ENCODE assay signal across 24 cellular contexts in the genomic region with DNA sequence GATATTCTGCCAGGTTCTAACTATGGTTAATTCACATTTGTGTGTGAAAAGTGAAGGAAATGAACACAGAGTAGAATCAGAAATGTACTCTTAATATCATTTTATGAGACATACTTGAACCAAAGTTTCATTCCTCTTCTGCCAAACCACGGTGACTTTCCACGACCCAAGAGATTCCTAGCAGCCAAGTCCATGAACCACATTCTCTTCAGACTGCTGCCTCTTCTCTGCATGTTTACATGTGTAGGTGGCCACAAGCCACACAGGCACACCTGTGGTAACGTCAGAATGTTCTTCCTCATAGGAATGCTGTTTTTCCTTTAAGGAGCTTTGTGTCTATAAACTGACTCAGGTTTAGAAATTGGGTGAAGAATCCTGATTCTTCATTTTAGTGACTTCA.
DNase-seq lines count a peak whose midpoint lies in the region; ATAC-seq and TF ChIP-seq lines count a peak whose summit lies in the region.
"Had no signal": no experiment of that assay in that cellular context is flagged by ENCODE, and none has a peak within 500 bp of the region (broad histone marks: within the 10 kb centered on the region; RNA-seq: fewer than 3 reads in every experiment).

No MANE protein-coding gene starts in this region.

- DNase-seq in mammary epithelial cell (peak; percentile 35), MCF 10A (ENCODE audit: unreplicated experiment) (no peak), choroid plexus epithelial cell (ENCODE audit: low read depth) (peak; percentile 37), kidney tubule cell (ENCODE audit: low spot score) (peak; percentile 44), SHP77 treated with DMSO at 0.1 percent for 48 hours (lab: John Stamatoyannopoulos, UW) (no peak), stomach (no peak), WTC11 (ENCODE audit: low spot score) (no peak), nucleus accumbens (lab: John Stamatoyannopoulos, UW) (no peak)
- DNase-seq: CD8-positive, alpha-beta T cell; DMS 273 treated with DMSO at 0.1 percent for 48 hours; DMS79 treated with DMSO at 0.1 percent for 48 hours; GF-D8; Kasumi-1; MM.1S; NCI-H2029 treated with DMSO at 0.1 percent for 48 hours; NCI-H2227 treated with DMSO at 0.1 percent for 48 hours; NCI-H526 treated with DMSO at 0.1 percent for 48 hours; SIG-M5 had no signal

- no peak overlapping the region for H3K9ac ChIP-seq in mammary epithelial cell (ENCODE audit: insufficient read depth, low read length)

- no peak overlapping the region for H3K4me3 ChIP-seq in mammary epithelial cell (replicated peaks in 1 of 3; ENCODE audit: insufficient read depth in 1 of 3, low read depth in 2 of 3, low read length in 3 of 3)
- no peak overlapping the region for H3K4me3 ChIP-seq in choroid plexus epithelial cell (ENCODE audit: low read depth, low read length)
- no peak overlapping the region for H3K4me3 ChIP-seq in stomach
- H3K4me3 ChIP-seq: K562, SK-N-MC had no signal

- H3K9me3 Mint-ChIP-seq in MCF 10A (ENCODE audit: unreplicated experiment) (peaks cover 6% of the 10 kb centered on the region), WTC11 (peaks cover 10% of the 10 kb centered on the region)

- TF ChIP-seq EP300 in stomach (IDR thresholded peaks at IDR 0.05) = no peak

- no peaks in the 10 kb centered on the region for H3K79me2 ChIP-seq in mammary epithelial cell (ENCODE audit: insufficient read depth, low read length)

- no peak overlapping the region for H3K27ac ChIP-seq in mammary epithelial cell (ENCODE audit: insufficient read depth, low read depth, low read length)
- H3K27ac ChIP-seq in stomach = no peak overlapping the region
- H3K27ac ChIP-seq: 22Rv1, C4-2B, SK-N-MC had no signal

- TF ChIP-seq CTCF in mammary epithelial cell (conservative IDR thresholded peaks at IDR 0.05 in 1 of 2, IDR thresholded peaks at IDR 0.05 in 1 of 2; ENCODE audit: extremely low read depth in 1 of 2, insufficient read depth in 1 of 2, low read depth in 1 of 2, low read length in 2 of 2) (no peak), MCF 10A (IDR thresholded peaks at IDR 0.05; ENCODE audit: unreplicated experiment) (no peak), choroid plexus epithelial cell (conservative IDR thresholded peaks at IDR 0.05; ENCODE audit: low read depth, low read length) (no peak), stomach (IDR thresholded peaks at IDR 0.05) (no peak), WTC11 (IDR thresholded peaks at IDR 0.05) (no peak)

- no peaks in the 10 kb centered on the region for H3K36me3 Mint-ChIP-seq in MCF 10A (ENCODE audit: insufficient read depth, unreplicated experiment)
- peaks cover 5% of the 10 kb centered on the region for H3K36me3 Mint-ChIP-seq in WTC11
- H3K36me3 Mint-ChIP-seq: CD8-positive, alpha-beta T cell had no signal

- H3K9me3 ChIP-seq in mammary epithelial cell (replicated peaks; ENCODE audit: insufficient read depth, low read length) (no peaks in the 10 kb centered on the region), stomach (peaks cover 0 to 4% (median 0%) of the 10 kb centered on the region in 4 donors)

- WGBS in mammary epithelial cell (ENCODE audit: low coverage, missing lambda C conversion rate) = 2% methylated on average over 3 of the region's 3 CpGs
- WGBS in stomach, 5 donors = 70 to 79% (median 71%) methylated on average over 3 of the region's 3 CpGs

- H3K27ac Mint-ChIP-seq in MCF 10A (ENCODE audit: low read depth, unreplicated experiment) = no peak overlapping the region
- no peak overlapping the region for H3K27ac Mint-ChIP-seq in WTC11
- H3K27ac Mint-ChIP-seq: B cell; CD8-positive, alpha-beta T cell had no signal

- no peaks in the 10 kb centered on the region for H3K4me1 ChIP-seq in mammary epithelial cell (ENCODE audit: insufficient read depth, low read length)
- H3K4me1 ChIP-seq in stomach = no peaks in the 10 kb centered on the region

- no peak for ATAC-seq in WTC11
- ATAC-seq: CD8-positive, alpha-beta T cell; K562; Panc1 had no signal

- no peak overlapping the region for H3K4me2 ChIP-seq in mammary epithelial cell (ENCODE audit: insufficient read depth, low read depth, low read length)

- intact Hi-C loops in mammary epithelial cell (cut with micrococcal nuclease) = no loop called here
- intact Hi-C loops in MCF 10A (cut with micrococcal nuclease) = no loop called here
- intact Hi-C loops in stomach (cut with DNase I; ENCODE audit: low total_unique reads) = no loop called here

- POLR2A ChIA-PET in MCF 10A (lab: Yijun Ruan, JAX) (interaction anchor here (0.6 to 1.2 kb wide), 2 partner anchors 238 to 592 kb away, joined by 3 to 4 read pairs; no protein-coding TSS in a partner anchor), WTC11 (lab: Charles Lee) (no interaction called here)

- H3K27me3 ChIP-seq in mammary epithelial cell (ENCODE audit: insufficient read depth, low read length) (no peaks in the 10 kb centered on the region), stomach (no peaks in the 10 kb centered on the region)

- CTCF ChIA-PET in mammary epithelial cell (lab: Charles Lee; ENCODE audit: low non-redundant PET) = no interaction called here
- CTCF ChIA-PET in MCF 10A (lab: Yijun Ruan, JAX) = interaction anchor here (0.7 kb wide), 1 partner anchor 404 kb away, joined by 3 read pairs; no protein-coding TSS in a partner anchor
- CTCF ChIA-PET in WTC11 (lab: Charles Lee) = no interaction called here

- H2AFZ ChIP-seq in mammary epithelial cell (ENCODE audit: low read depth, low read length) = no peak overlapping the region

- H3K36me3 ChIP-seq in mammary epithelial cell (ENCODE audit: insufficient read depth, low read length) = no peaks in the 10 kb centered on the region
- H3K36me3 ChIP-seq in stomach = no peaks in the 10 kb centered on the region

- TF ChIP-seq POLR2A in stomach (IDR thresholded peaks at IDR 0.05) = no peak

- no peaks in the 10 kb centered on the region for H4K20me1 ChIP-seq in mammary epithelial cell (ENCODE audit: insufficient read depth, low read length)

- dilution Hi-C loops in mammary epithelial cell (cut with HindIII; ENCODE audit: low sequenced_read_pairs) = no loop called here

- in situ Hi-C loops in mammary epithelial cell (cut with MboI; ENCODE audit: low sequenced_read_pairs in 2 of 2) = no loop called here

- H3K4me1 Mint-ChIP-seq in MCF 10A (ENCODE audit: insufficient read depth, unreplicated experiment) (no peaks in the 10 kb centered on the region), WTC11 (no peaks in the 10 kb centered on the region)
- H3K4me1 Mint-ChIP-seq: B cell had no signal

- H3K27me3 Mint-ChIP-seq in MCF 10A (ENCODE audit: insufficient read depth, unreplicated experiment) (no peaks in the 10 kb centered on the region), WTC11 (ENCODE audit: low read depth) (no peaks in the 10 kb centered on the region)
- H3K27me3 Mint-ChIP-seq: B cell had no signal

- no TSS peak for BruUV-seq in mammary epithelial cell (replicated peaks; lab: Mats Ljungman, UMichigan)
- BruUV-seq in MCF 10A (replicated peaks; lab: Mats Ljungman, UMichigan) = no TSS peak

- no peak overlapping the region for H3K4me3 Mint-ChIP-seq in MCF 10A (ENCODE audit: unreplicated experiment)
- no peak overlapping the region for H3K4me3 Mint-ChIP-seq in WTC11
- H3K4me3 Mint-ChIP-seq: B cell; CD8-positive, alpha-beta T cell had no signal

TF ChIP-seq in WTC11, 78 proteins besides CTCF, POLR2A, EP300 and RAD21:
- TF ChIP-seq PRRX2 (CRISPR knock-in tag; IDR thresholded peaks at IDR 0.05) = no peak

Comparison
In these comparisons a context has a peak if more than half of its experiments do, and no peak if none do; other contexts are left out.
1. DNase-seq: peak in mammary epithelial cell (single experiment), choroid plexus epithelial cell (single experiment) and kidney tubule cell (single experiment); none in MCF 10A (single experiment), SHP77 treated with DMSO at 0.1 percent for 48 hours (single experiment), stomach (single experiment), WTC11 (single experiment) and nucleus accumbens (0 of 56).